1 cellular context compared by ENCODE assay signal in the genomic region with DNA sequence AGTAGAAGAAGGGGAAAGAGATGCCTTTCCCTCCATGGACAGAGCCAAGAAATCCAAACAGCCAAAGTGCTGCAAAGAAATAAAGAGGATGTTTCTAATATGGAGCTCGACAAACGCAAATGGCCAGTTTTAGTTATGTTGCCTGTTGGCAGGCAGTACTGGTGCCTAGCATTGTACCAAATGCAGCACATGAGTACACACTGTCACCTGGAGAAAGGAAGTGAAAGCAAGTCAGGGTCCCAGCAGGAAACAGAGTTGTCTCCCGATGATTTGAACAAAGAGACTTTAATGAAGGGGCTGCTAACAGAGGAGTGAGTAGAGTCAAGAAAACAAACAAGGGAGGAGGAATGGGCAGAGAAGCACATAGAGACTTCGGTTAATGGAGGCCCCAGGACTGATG.
TF ChIP-seq lines count a peak whose summit lies in the region.

No MANE protein-coding gene starts in this region.

TF ChIP-seq in H1, 55 proteins besides CTCF, POLR2A, EP300 and RAD21:
- TF ChIP-seq SP2 (IDR thresholded peaks at IDR 0.05; ENCODE audit: low read length) (no peak), CBX5 (IDR thresholded peaks at IDR 0.05; ENCODE audit: low read depth, low read length) (no peak), BACH1 (IDR thresholded peaks at IDR 0.05; ENCODE audit: low read length) (no peak), BRCA1 (IDR thresholded peaks at IDR 0.05; ENCODE audit: low read depth, low read length) (no peak)
- TF ChIP-seq, protein P1, sequence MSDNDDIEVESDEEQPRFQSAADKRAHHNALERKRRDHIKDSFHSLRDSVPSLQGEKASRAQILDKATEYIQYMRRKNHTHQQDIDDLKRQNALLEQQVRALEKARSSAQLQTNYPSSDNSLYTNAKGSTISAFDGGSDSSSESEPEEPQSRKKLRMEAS (IDR thresholded peaks at IDR 0.05): no peak
